8 cellular contexts compared by ENCODE assay signal in genomic region chr2:119760237-119760807, GRCh38. TPM values are rescaled to one million over a fixed set of nuclear protein-coding genes. Genes with fewer than 3 reads are reported as not detected.
DNase-seq lines count a peak whose midpoint lies in the region; ATAC-seq and TF ChIP-seq lines count a peak whose summit lies in the region.

No MANE protein-coding gene starts in this region.

- no peaks in the 10 kb centered on the region for H3K36me3 ChIP-seq in lung (ENCODE audit: control insufficient read depth in 2 of 2, insufficient read depth in 2 of 2, low read length in 2 of 2)
- H3K36me3 ChIP-seq in thoracic aorta, result no peaks in the 10 kb centered on the region

- ATAC-seq in lung (ENCODE audit: insufficient read depth, low FRiP score) (peak; percentile 22), thoracic aorta (ENCODE audit: insufficient number of reproducible peaks, low FRiP score, low read depth) (no peak), HG03039 (IDR thresholded peaks at IDR 0.05; ENCODE audit: unreplicated experiment) (no peak)

- H3K4me3 Mint-ChIP-seq in HFFc6, result peak overlapping the region; percentile 87

- H3K9me3 Mint-ChIP-seq in HFFc6, result no peaks in the 10 kb centered on the region

- H3K27ac ChIP-seq in lung (ENCODE audit: low read depth in 1 of 2, low read length in 1 of 2) (peak overlapping the region; percentile 88 to 99), thoracic aorta (peak overlapping the region; percentile 81 to 87)

- H3K27me3 ChIP-seq in lung (ENCODE audit: control insufficient read depth, insufficient read depth) (no peaks in the 10 kb centered on the region), thoracic aorta (replicated peaks; ENCODE audit: insufficient read depth) (no peaks in the 10 kb centered on the region)

- H3K4me3 ChIP-seq in lung (peak overlapping the region; percentile 75), thoracic aorta (peak overlapping the region; percentile 86)

- peaks cover 54% of the 10 kb centered on the region for H3K4me1 Mint-ChIP-seq in HFFc6 (ENCODE audit: low read depth)

- DNase-seq in DMS 273 (lab: John Stamatoyannopoulos, UW; ENCODE audit: unreplicated experiment) (peak; percentile 88), DMS 273 treated with DMSO at 0.1 percent for 48 hours (lab: John Stamatoyannopoulos, UW) (no peak), HFFc6 (no peak), NCI-H510A (lab: John Stamatoyannopoulos, UW) (peak; percentile 35), T47D (ENCODE audit: low read depth in 1 of 2, low spot score in 1 of 2) (peak; percentile 23 to 28), lung (ENCODE audit: low spot score) (no peak), thoracic aorta (ENCODE audit: low spot score) (no peak)

- WGBS in lung, 2 donors, result 1% methylated on average over 31 to 36 of the region's 36 CpGs

- H3K36me3 Mint-ChIP-seq in HFFc6 (ENCODE audit: low read depth), result no peaks in the 10 kb centered on the region

- H3K4me1 ChIP-seq in lung (ENCODE audit: control insufficient read depth in 2 of 2, insufficient read depth in 2 of 2, low read length in 2 of 2), result peaks cover 1 to 3% of the 10 kb centered on the region in 2 donors
- H3K4me1 ChIP-seq in thoracic aorta (ENCODE audit: control insufficient read depth in 1 of 2, low read depth in 2 of 2), result peaks cover 17 to 25% of the 10 kb centered on the region in 2 donors

- in situ Hi-C loops in T47D (cut with HindIII; ENCODE audit: low pct_unique_long_range_greater_than_20kb, low sequenced_read_pairs), result no loop called here

- no peaks in the 10 kb centered on the region; the same call in none of the 2 replicates for H3K27me3 Mint-ChIP-seq in HFFc6 (ENCODE audit: insufficient read depth)

- TF ChIP-seq CTCF in HFFc6 (IDR thresholded peaks at IDR 0.05) (no peak), lung (IDR thresholded peaks at IDR 0.05; ENCODE audit: control extremely low read depth, extremely low read depth) (no peak), thoracic aorta (IDR thresholded peaks at IDR 0.05) (no peak)

- H3K27ac Mint-ChIP-seq in HFFc6, result peak overlapping the region; percentile 62

- H3K9me3 ChIP-seq in lung (ENCODE audit: control insufficient read depth in 2 of 2, insufficient read depth in 1 of 2, low read length in 1 of 2) (no peaks in the 10 kb centered on the region), thoracic aorta (no peaks in the 10 kb centered on the region)

RNA-seq across cellular contexts. Expression of gene PTPN4, which starts 0.6 kb away (rescaled TPM):
- total RNA-seq in HFFc6 (2021; fragmentation: NEBNext Ultra II Directional; extraction: Animal tissue kit (Norgen Biotek cat#: 25700)), result 10 to 100 TPM; 12.0 to 20.3 (median 14.8) TPM
- 10 to 100 TPM; 48.8 to 70.7 TPM for total RNA-seq in lung
- 1 to 10 TPM; 4.2 to 5.3 TPM for polyA plus RNA-seq in lung
- 10 to 100 TPM; 18.5 to 43.3 TPM for total RNA-seq in thoracic aorta

Comparison
In these comparisons a context has a peak if more than half of its experiments do, and no peak if none do; other contexts are left out.
1. DNase-seq: peak in DMS 273 (single experiment), NCI-H510A (single experiment) and T47D (2 of 2); none in DMS 273 treated with DMSO at 0.1 percent for 48 hours (single experiment), HFFc6 (single experiment), lung (single experiment) and thoracic aorta (single experiment).